Comparison of ENCODE assay signal across 15 cellular contexts in the genomic region with DNA sequence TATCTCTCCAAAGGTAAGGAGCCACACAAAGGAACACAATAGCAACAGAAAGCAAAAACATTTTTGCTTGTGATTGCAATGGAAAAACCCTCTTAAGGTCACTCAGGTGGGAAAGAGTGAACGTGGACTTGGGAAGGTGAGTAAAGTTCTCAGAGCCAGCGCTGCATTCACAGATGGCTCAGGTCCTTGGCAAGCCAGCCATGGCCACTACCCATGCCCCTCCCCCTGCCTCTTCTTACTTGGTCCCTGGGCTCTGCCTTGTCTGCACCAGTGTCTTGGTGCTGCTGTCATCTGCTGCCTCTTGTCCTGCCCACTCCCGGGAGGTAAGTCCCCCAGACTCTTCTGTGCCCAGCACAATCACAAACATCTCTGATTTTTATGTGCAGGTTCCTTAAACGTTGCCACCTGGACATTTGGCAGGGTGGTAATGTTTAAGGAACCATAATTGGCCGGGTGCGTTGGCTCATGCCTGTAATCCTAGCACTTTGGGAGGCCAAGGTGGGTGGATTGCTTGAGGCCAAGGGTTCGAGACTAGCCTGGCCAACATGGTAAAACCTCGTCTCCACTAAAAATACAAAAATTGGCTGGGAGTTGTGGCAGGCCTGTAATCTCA.
DNase-seq lines count a peak whose midpoint lies in the region; ATAC-seq and TF ChIP-seq lines count a peak whose summit lies in the region.
"Had no signal": no experiment of that assay in that cellular context is flagged by ENCODE, and none has a peak within 500 bp of the region (broad histone marks: within the 10 kb centered on the region; RNA-seq: fewer than 3 reads in every experiment).

No MANE protein-coding gene starts in this region.

- H3K9me3 Mint-ChIP-seq in CD4-positive, alpha-beta memory T cell = peaks cover 0 to 1% (median 0%) of the 10 kb centered on the region in 8 donors
- H3K9me3 Mint-ChIP-seq: CD4-positive, CD25-positive, alpha-beta regulatory T cell had no signal

- no peaks in the 10 kb centered on the region for H3K79me1 ChIP-seq in IMR-90 (ENCODE audit: low read depth in 1 of 2, low read length in 2 of 2)
- H3K79me1 ChIP-seq in neuronal stem cell (ENCODE audit: low read depth, low read length) = no peaks in the 10 kb centered on the region

- no peaks in the 10 kb centered on the region for H3K36me3 Mint-ChIP-seq in CD4-positive, alpha-beta memory T cell
- H3K36me3 Mint-ChIP-seq: CD4-positive, CD25-positive, alpha-beta regulatory T cell had no signal

- H3K27me3 Mint-ChIP-seq in CD4-positive, alpha-beta memory T cell = peaks cover 6% of the 10 kb centered on the region in 2 donors

- TF ChIP-seq RAD21 in IMR-90 (IDR thresholded peaks at IDR 0.05; ENCODE audit: low read length) = no peak

- H3K23ac ChIP-seq in IMR-90 (ENCODE audit: low read depth, low read length) (no peak overlapping the region), neuronal stem cell (ENCODE audit: low read depth, low read length, poor library complexity) (peak overlapping the region; percentile 69)

- H3K4me1 ChIP-seq in IMR-90 (ENCODE audit: control insufficient read depth, insufficient read depth, low read length) (peaks cover 2% of the 10 kb centered on the region; the same call in 1 of the 2 replicates), neuronal stem cell (ENCODE audit: control insufficient read depth in 2 of 2, insufficient read depth in 1 of 2, low read depth in 1 of 2, low read length in 2 of 2) (peaks cover 0 to 1% of the 10 kb centered on the region in 2 donors), thyroid gland (no peaks in the 10 kb centered on the region)
- no peaks in the 10 kb centered on the region for H3K4me1 ChIP-seq in CD4-positive, alpha-beta memory T cell (ENCODE audit: insufficient read depth, low read length)

- H3K4me3 ChIP-seq in IMR-90 (ENCODE audit: insufficient read depth, low read depth, low read length) (no peak overlapping the region), neuronal stem cell (ENCODE audit: low read length in 2 of 2) (no peak overlapping the region), thyroid gland (replicated peaks in 1 of 3) (no peak overlapping the region)
- H3K4me3 ChIP-seq in CD4-positive, alpha-beta memory T cell (ENCODE audit: low read length in 2 of 2) = no peak overlapping the region
- H3K4me3 ChIP-seq: BLaER1 treated with 17β-estradiol and CSF1 and Interleukin-3, amounts not matched to agents 10 nM and 100 nM had no signal

- DNase-seq in G401 (ENCODE audit: low spot score) = peak; percentile 75
- DNase-seq in IMR-90 = no peak
- DNase-seq in neuronal stem cell (ENCODE audit: low spot score) = no peak
- peak; percentile 57 to 67 for DNase-seq in thyroid gland
- no peak for DNase-seq in midbrain (lab: John Stamatoyannopoulos, UW)
- DNase-seq in CD4-positive, alpha-beta memory T cell = no peak
- DNase-seq in activated CD8-positive, alpha-beta memory T cell treated with anti-CD3 and anti-CD28 coated beads, Interleukin-2, amount 50 U/mL, for 48 hours = no peak
- DNase-seq: ACHN; Calu3; CD4-positive, CD25-positive, alpha-beta regulatory T cell; DMS153; DMS79 treated with DMSO at 0.1 percent for 48 hours; EL; GDM1 had no signal

- no peaks in the 10 kb centered on the region for H4K20me1 ChIP-seq in IMR-90 (ENCODE audit: insufficient read depth, low read length)
- H4K20me1 ChIP-seq: BLaER1 treated with 17β-estradiol and CSF1 and Interleukin-3, amounts not matched to agents 10 nM and 100 nM had no signal

- dilution Hi-C loops in IMR-90 (cut with HindIII; ENCODE audit: low sequenced_read_pairs, unreplicated experiment) = no loop called here

- H3K36me3 ChIP-seq in IMR-90 (ENCODE audit: control insufficient read depth, insufficient read depth, low read length) (no peaks in the 10 kb centered on the region), neuronal stem cell (replicated peaks in 1 of 2; ENCODE audit: control insufficient read depth in 2 of 2, insufficient read depth in 2 of 2, low read length in 2 of 2) (no peaks in the 10 kb centered on the region), thyroid gland (no peaks in the 10 kb centered on the region)
- no peaks in the 10 kb centered on the region for H3K36me3 ChIP-seq in CD4-positive, alpha-beta memory T cell (ENCODE audit: insufficient read depth, low read length)
- H3K36me3 ChIP-seq: BLaER1 treated with 17β-estradiol and CSF1 and Interleukin-3, amounts not matched to agents 10 nM and 100 nM had no signal

- no peak for TF ChIP-seq POLR2A in IMR-90 (IDR thresholded peaks at IDR 0.05; ENCODE audit: low read depth, low read length)
- TF ChIP-seq POLR2A in thyroid gland (IDR thresholded peaks at IDR 0.05) = no peak

- POLR2A ChIA-PET in IMR-90 (lab: Charles Lee; ENCODE audit: unreplicated experiment) = interaction anchor here (0.6 kb wide), 1 partner anchor 34 kb away, joined by 3 read pairs; no protein-coding TSS in a partner anchor
- POLR2A ChIA-PET in CD4-positive, alpha-beta memory T cell (lab: Charles Lee; ENCODE audit: partially characterized antibody) = no interaction called here

- 100% methylated on average over 3 of the region's 8 CpGs; no CpG with 5 or more reads in 1 of the 2 experiments for WGBS in IMR-90 (ENCODE audit: extremely low coverage in 2 of 2, insufficient read length in 1 of 2), 2 experiments
- WGBS in neuronal stem cell (ENCODE audit: extremely low coverage in 2 of 2, insufficient read length in 2 of 2, insufficient replicate concordance in 1 of 2), 2 donors = no CpG with 5 or more reads among the region's 8 CpGs
- WGBS in thyroid gland, 2 donors = 73 to 74% methylated on average over 8 of the region's 8 CpGs

- no peak overlapping the region for H3K4me3 Mint-ChIP-seq in CD4-positive, alpha-beta memory T cell
- H3K4me3 Mint-ChIP-seq: CD4-positive, CD25-positive, alpha-beta regulatory T cell had no signal

- H2AK9ac ChIP-seq in IMR-90 (replicated peaks; ENCODE audit: low read depth, low read length, poor library complexity) = peak overlapping the region; percentile 48

- H3K4me2 ChIP-seq in IMR-90 (ENCODE audit: low read depth, low read length) (no peak overlapping the region), neuronal stem cell (ENCODE audit: insufficient read depth, low read length, poor library complexity, severe bottlenecking) (no peak overlapping the region)
- H3K4me2 ChIP-seq: BLaER1 treated with 17β-estradiol and CSF1 and Interleukin-3, amounts not matched to agents 10 nM and 100 nM had no signal

- no peaks in the 10 kb centered on the region for H3K27me3 ChIP-seq in IMR-90 (ENCODE audit: control insufficient read depth, insufficient read depth, low read length)
- no peaks in the 10 kb centered on the region for H3K27me3 ChIP-seq in neuronal stem cell (ENCODE audit: control insufficient read depth in 3 of 3, insufficient read depth in 3 of 3, low read depth in 1 of 3, low read length in 3 of 3)
- no peaks in the 10 kb centered on the region for H3K27me3 ChIP-seq in thyroid gland
- no peaks in the 10 kb centered on the region for H3K27me3 ChIP-seq in CD4-positive, alpha-beta memory T cell (ENCODE audit: insufficient read depth, low read length)
- H3K27me3 ChIP-seq: BLaER1 treated with 17β-estradiol and CSF1 and Interleukin-3, amounts not matched to agents 10 nM and 100 nM had no signal

- H3K9me3 ChIP-seq in IMR-90 (ENCODE audit: control insufficient read depth, insufficient read depth, low read length) (no peaks in the 10 kb centered on the region), neuronal stem cell (replicated peaks in 1 of 2; ENCODE audit: control insufficient read depth in 2 of 2, insufficient read depth in 1 of 2, low read depth in 1 of 2, low read length in 2 of 2) (no peaks in the 10 kb centered on the region), thyroid gland (no peaks in the 10 kb centered on the region)
- no peaks in the 10 kb centered on the region for H3K9me3 ChIP-seq in CD4-positive, alpha-beta memory T cell (ENCODE audit: control insufficient read depth in 1 of 2, low read length in 2 of 2)
- H3K9me3 ChIP-seq: BLaER1 treated with 17β-estradiol and CSF1 and Interleukin-3, amounts not matched to agents 10 nM and 100 nM had no signal

- H3K14ac ChIP-seq in IMR-90 (replicated peaks; ENCODE audit: low read depth, low read length) = no peak overlapping the region
- H3K14ac ChIP-seq in neuronal stem cell (ENCODE audit: low read length) = peak overlapping the region; percentile 47

- H2BK5ac ChIP-seq in IMR-90 (ENCODE audit: low read depth, low read length, poor library complexity, severe bottlenecking) (no peak overlapping the region), neuronal stem cell (ENCODE audit: low read length) (peak overlapping the region; percentile 17)

- H3K27ac Mint-ChIP-seq in CD4-positive, alpha-beta memory T cell = no peak overlapping the region
- H3K27ac Mint-ChIP-seq: CD4-positive, CD25-positive, alpha-beta regulatory T cell had no signal

- no peak for ATAC-seq in IMR-90 (ENCODE audit: low read depth)

- no peaks in the 10 kb centered on the region for H3K9me1 ChIP-seq in IMR-90 (ENCODE audit: insufficient read depth, low read length)

- H3K27ac ChIP-seq in IMR-90 (ENCODE audit: insufficient read depth, low read length) = no peak overlapping the region
- no peak overlapping the region for H3K27ac ChIP-seq in neuronal stem cell (replicated peaks; ENCODE audit: low read length)
- H3K27ac ChIP-seq in thyroid gland = no peak overlapping the region
- H3K27ac ChIP-seq in CD4-positive, alpha-beta memory T cell (ENCODE audit: low read depth, low read length) = no peak overlapping the region
- H3K27ac ChIP-seq: BLaER1 treated with 17β-estradiol and CSF1 and Interleukin-3, amounts not matched to agents 10 nM and 100 nM had no signal

- H2BK15ac ChIP-seq in IMR-90 (ENCODE audit: low read depth, low read length) (no peak overlapping the region), neuronal stem cell (ENCODE audit: low read length) (no peak overlapping the region)

- no peak overlapping the region for H3K9ac ChIP-seq in IMR-90 (ENCODE audit: low read depth, low read length)
- no peak overlapping the region for H3K9ac ChIP-seq in neuronal stem cell (ENCODE audit: low read depth, low read length, poor library complexity)
- H3K9ac ChIP-seq: BLaER1 treated with 17β-estradiol and CSF1 and Interleukin-3, amounts not matched to agents 10 nM and 100 nM had no signal

- H4K5ac ChIP-seq in IMR-90 (ENCODE audit: low read depth, low read length) = no peak overlapping the region

- in situ Hi-C loops in G401 (cut with HindIII; ENCODE audit: low sequenced_read_pairs) (no loop called here), IMR-90 (cut with MboI; ENCODE audit: low sequenced_read_pairs) (no loop called here)

- H3K4me1 Mint-ChIP-seq in CD4-positive, alpha-beta memory T cell = peaks cover 0 to 1% (median 0%) of the 10 kb centered on the region in 4 donors

- H3K18ac ChIP-seq in IMR-90 (ENCODE audit: low read depth, low read length) (no peak overlapping the region), neuronal stem cell (ENCODE audit: low read length) (peak overlapping the region; percentile 19)

- CTCF ChIA-PET in IMR-90 (lab: Yijun Ruan, JAX) = no interaction called here
- CTCF ChIA-PET in CD4-positive, alpha-beta memory T cell (lab: Charles Lee; ENCODE audit: partially characterized antibody) = no interaction called here

- no peak for TF ChIP-seq CTCF in IMR-90 (conservative IDR thresholded peaks at IDR 0.05; ENCODE audit: low read depth, low read length)
- TF ChIP-seq CTCF in thyroid gland (IDR thresholded peaks at IDR 0.05) = no peak

- H4K8ac ChIP-seq in IMR-90 (ENCODE audit: low read depth in 2 of 2, low read length in 2 of 2) (no peak overlapping the region), neuronal stem cell (ENCODE audit: low read depth, low read length) (no peak overlapping the region)

- H4K91ac ChIP-seq in IMR-90 (ENCODE audit: insufficient read depth, low read depth, low read length) (no peak overlapping the region), neuronal stem cell (ENCODE audit: low read depth, low read length, poor library complexity) (no peak overlapping the region)

- no peak overlapping the region for H2AFZ ChIP-seq in IMR-90 (replicated peaks; ENCODE audit: low read length, poor library complexity)
- H2AFZ ChIP-seq in neuronal stem cell (ENCODE audit: low read length) = no peak overlapping the region

- H3K56ac ChIP-seq in IMR-90 (ENCODE audit: extremely low read depth, insufficient read depth, low read length) = no peak overlapping the region

- H2BK20ac ChIP-seq in IMR-90 (ENCODE audit: low read depth, low read length) = no peak overlapping the region

- intact Hi-C loops in IMR-90 (cut with micrococcal nuclease) (no loop called here), thyroid gland (cut with DNase I) (no loop called here)
- intact Hi-C loops in CD4-positive, alpha-beta memory T cell (cut with micrococcal nuclease) = no loop called here

- H2BK12ac ChIP-seq in neuronal stem cell (ENCODE audit: low read length) = no peak overlapping the region

- H3K4ac ChIP-seq in IMR-90 (ENCODE audit: low read depth, low read length) (no peak overlapping the region), neuronal stem cell (ENCODE audit: low read length) (no peak overlapping the region)

- H2BK120ac ChIP-seq in IMR-90 (ENCODE audit: low read depth, low read length) = no peak overlapping the region
- H2BK120ac ChIP-seq in neuronal stem cell (ENCODE audit: low read depth, low read length) = no peak overlapping the region

- H2AK5ac ChIP-seq in IMR-90 (ENCODE audit: low read depth, low read length) (no peak overlapping the region), neuronal stem cell (ENCODE audit: low read depth, low read length) (no peak overlapping the region)

- no TSS peak for BruUV-seq in IMR-90 (replicated peaks; lab: Mats Ljungman, UMichigan)

Comparison
In these comparisons a context has a peak if more than half of its experiments do, and no peak if none do; other contexts are left out.
1. DNase-seq: peak in G401 (single experiment) and thyroid gland (2 of 2); none in IMR-90 (single experiment), neuronal stem cell (single experiment), midbrain (single experiment), CD4-positive, alpha-beta memory T cell (0 of 5) and activated CD8-positive, alpha-beta memory T cell treated with anti-CD3 and anti-CD28 coated beads, Interleukin-2, amount 50 U/mL, for 48 hours (single experiment).